7 cellular contexts compared by ENCODE assay signal in the genomic region with DNA sequence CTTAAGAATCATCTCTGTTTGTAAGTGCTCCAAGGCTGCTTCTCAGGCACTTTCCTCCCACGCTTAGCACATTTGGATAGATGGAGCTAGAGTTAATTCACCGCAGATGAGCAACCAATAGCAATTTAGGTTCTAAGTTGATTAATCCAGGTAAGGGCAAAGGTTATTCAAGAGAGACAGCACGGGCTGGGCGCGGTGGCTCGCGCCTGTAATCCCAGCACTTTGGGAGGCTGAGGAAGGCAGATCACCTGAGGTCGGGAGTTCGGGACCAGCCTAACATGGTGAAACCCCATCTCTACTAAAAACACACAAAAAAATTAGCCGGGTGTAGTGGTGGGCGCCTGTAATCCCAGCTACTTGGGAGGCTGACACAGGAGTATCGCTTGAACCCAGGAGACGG. TPM values are rescaled to one million over a fixed set of nuclear protein-coding genes. Genes with fewer than 3 reads are reported as not detected.
"Had no signal": no experiment of that assay in that cellular context is flagged by ENCODE, and none has a peak within 500 bp of the region (broad histone marks: within the 10 kb centered on the region; RNA-seq: fewer than 3 reads in every experiment).

No MANE protein-coding gene starts in this region.

RNA-seq across cellular contexts. Expression of a gene that starts 54.5 kb away (rescaled TPM):
- total RNA-seq: dermis blood vessel endothelial cell, dermis microvascular lymphatic vessel endothelial cell, endothelial cell of umbilical vein, fibroblast of lung, fibroblast of villous mesenchyme, foreskin keratinocyte, glomerular endothelial cell had no signal
